In the genomic region with DNA sequence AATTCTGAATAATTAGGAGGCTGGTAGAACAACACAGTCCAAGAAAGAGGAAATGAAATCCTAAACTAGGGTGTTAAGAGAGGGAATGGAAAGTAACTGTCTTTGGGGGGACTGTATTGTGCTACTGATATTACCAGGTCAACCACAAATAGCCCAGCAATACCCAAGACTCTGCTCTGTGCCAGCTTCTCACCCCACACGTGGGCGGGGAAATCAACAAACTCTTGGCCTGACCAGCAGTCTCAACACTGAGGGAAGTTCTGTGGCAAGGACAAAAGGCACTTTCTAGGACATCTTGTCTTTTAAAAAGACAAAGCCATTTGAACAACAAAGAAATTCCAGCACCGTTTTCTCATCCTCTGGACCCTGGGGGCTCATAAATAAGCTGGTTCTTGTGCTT, we compare ENCODE assay signal across 9 cellular contexts.
DNase-seq lines count a peak whose midpoint lies in the region; ATAC-seq and TF ChIP-seq lines count a peak whose summit lies in the region.
"Had no signal": no experiment of that assay in that cellular context is flagged by ENCODE, and none has a peak within 500 bp of the region (broad histone marks: within the 10 kb centered on the region; RNA-seq: fewer than 3 reads in every experiment).

No MANE protein-coding gene starts in this region.

- no peaks in the 10 kb centered on the region for H3K9me3 Mint-ChIP-seq in CD4-positive, alpha-beta T cell
- H3K9me3 Mint-ChIP-seq in HFFc6, result no peaks in the 10 kb centered on the region
- H3K9me3 Mint-ChIP-seq: activated T-cell treated with anti-CD3 and anti-CD28 coated beads, Interleukin-2, amount 50 U/mL, for 24 hours had no signal

- no CpG with 5 or more reads among the region's 3 CpGs for WGBS in neuronal stem cell (ENCODE audit: extremely low coverage in 2 of 2, insufficient read length in 2 of 2, insufficient replicate concordance in 1 of 2), 2 donors

- H2AFZ ChIP-seq in neuronal stem cell (ENCODE audit: low read length), result peak overlapping the region; percentile 58

- H3K9ac ChIP-seq in neuronal stem cell (ENCODE audit: low read depth, low read length, poor library complexity), result no peak overlapping the region

- H3K27me3 Mint-ChIP-seq in CD4-positive, alpha-beta T cell, result peaks cover 17% of the 10 kb centered on the region
- H3K27me3 Mint-ChIP-seq in HFFc6 (ENCODE audit: insufficient read depth), result no peaks in the 10 kb centered on the region
- H3K27me3 Mint-ChIP-seq: activated T-cell treated with anti-CD3 and anti-CD28 coated beads, Interleukin-2, amount 50 U/mL, for 24 hours had no signal

- no peak overlapping the region for H4K8ac ChIP-seq in neuronal stem cell (ENCODE audit: low read depth, low read length)

- H2BK5ac ChIP-seq in neuronal stem cell (ENCODE audit: low read length), result no peak overlapping the region

- H3K27ac ChIP-seq in neuronal stem cell (replicated peaks; ENCODE audit: low read length), result no peak overlapping the region
- H3K27ac ChIP-seq in CD4-positive, alpha-beta T cell (ENCODE audit: low read depth, low read length), result no peak overlapping the region

- H3K23ac ChIP-seq in neuronal stem cell (ENCODE audit: low read depth, low read length, poor library complexity), result no peak overlapping the region

- peak; percentile 69 for ATAC-seq in GM18868 (IDR thresholded peaks at IDR 0.05; ENCODE audit: unreplicated experiment)
- ATAC-seq in HG02610 (IDR thresholded peaks at IDR 0.05; ENCODE audit: unreplicated experiment), result peak; percentile 54
- no peak for ATAC-seq in CD4-positive, alpha-beta T cell (ENCODE audit: poor library complexity)

- no peaks in the 10 kb centered on the region for H3K36me3 ChIP-seq in MG63
- H3K36me3 ChIP-seq in neuronal stem cell (replicated peaks in 1 of 2; ENCODE audit: control insufficient read depth in 2 of 2, insufficient read depth in 2 of 2, low read length in 2 of 2), result no peaks in the 10 kb centered on the region

- H4K91ac ChIP-seq in neuronal stem cell (ENCODE audit: low read depth, low read length, poor library complexity), result no peak overlapping the region

- H3K9me3 ChIP-seq in MG63 (no peaks in the 10 kb centered on the region), neuronal stem cell (replicated peaks in 1 of 2; ENCODE audit: control insufficient read depth in 2 of 2, insufficient read depth in 1 of 2, low read depth in 1 of 2, low read length in 2 of 2) (no peaks in the 10 kb centered on the region)
- H3K9me3 ChIP-seq in CD4-positive, alpha-beta T cell (ENCODE audit: control insufficient read depth, low read length), result no peaks in the 10 kb centered on the region

- no peaks in the 10 kb centered on the region for H3K79me1 ChIP-seq in neuronal stem cell (ENCODE audit: low read depth, low read length)

- H3K18ac ChIP-seq in neuronal stem cell (ENCODE audit: low read length), result no peak overlapping the region

- H2BK15ac ChIP-seq in neuronal stem cell (ENCODE audit: low read length), result no peak overlapping the region

- H3K27me3 ChIP-seq in MG63 (no peaks in the 10 kb centered on the region), neuronal stem cell (ENCODE audit: control insufficient read depth in 3 of 3, insufficient read depth in 3 of 3, low read depth in 1 of 3, low read length in 3 of 3) (no peaks in the 10 kb centered on the region)
- H3K27me3 ChIP-seq in CD4-positive, alpha-beta T cell (ENCODE audit: control insufficient read depth, insufficient read depth, low read length), result peaks cover 12% of the 10 kb centered on the region

- peaks cover 4 to 7% of the 10 kb centered on the region in 2 donors for H3K4me1 ChIP-seq in neuronal stem cell (ENCODE audit: control insufficient read depth in 2 of 2, insufficient read depth in 1 of 2, low read depth in 1 of 2, low read length in 2 of 2)

- POLR2A ChIA-PET in CD4-positive, alpha-beta T cell (lab: Charles Lee), result no interaction called here

- H3K4me1 Mint-ChIP-seq in CD4-positive, alpha-beta T cell (ENCODE audit: low read depth), result no peaks in the 10 kb centered on the region
- peaks cover 22% of the 10 kb centered on the region for H3K4me1 Mint-ChIP-seq in HFFc6 (ENCODE audit: low read depth)

- DNase-seq in MG63, result peak; percentile 61
- DNase-seq in neuronal stem cell (ENCODE audit: low spot score), result no peak
- DNase-seq in stimulated activated naive CD4-positive, alpha-beta T cell treated with Interleukin-2 at 50 U/mL for 16 hours (lab: John Stamatoyannopoulos, UW), result no peak
- no peak for DNase-seq in CD4-positive, alpha-beta T cell
- no peak for DNase-seq in HFFc6
- no peak for DNase-seq in NCI-H524 (lab: John Stamatoyannopoulos, UW)
- DNase-seq: activated T-cell treated with anti-CD3 and anti-CD28 coated beads, Interleukin-2, amount 50 U/mL, for 24 hours had no signal

- H3K14ac ChIP-seq in neuronal stem cell (ENCODE audit: low read length), result no peak overlapping the region

- no peak overlapping the region for H3K4me2 ChIP-seq in neuronal stem cell (ENCODE audit: insufficient read depth, low read length, poor library complexity, severe bottlenecking)

- no peak for TF ChIP-seq CTCF in CD4-positive, alpha-beta T cell (IDR thresholded peaks at IDR 0.05)
- TF ChIP-seq CTCF in HFFc6 (IDR thresholded peaks at IDR 0.05), result no peak

- H3K4ac ChIP-seq in neuronal stem cell (ENCODE audit: low read length), result no peak overlapping the region

- H2AK5ac ChIP-seq in neuronal stem cell (ENCODE audit: low read depth, low read length), result no peak overlapping the region

- intact Hi-C loops in CD4-positive, alpha-beta T cell (cut with DNase I, micrococcal nuclease), result no loop called here

- CTCF ChIA-PET in CD4-positive, alpha-beta T cell (lab: Charles Lee), result no interaction called here

- H2BK120ac ChIP-seq in neuronal stem cell (ENCODE audit: low read depth, low read length), result no peak overlapping the region

- H3K4me3 Mint-ChIP-seq in CD4-positive, alpha-beta T cell, result no peak overlapping the region
- H3K4me3 Mint-ChIP-seq in HFFc6, result no peak overlapping the region
- H3K4me3 Mint-ChIP-seq: activated T-cell treated with anti-CD3 and anti-CD28 coated beads, Interleukin-2, amount 50 U/mL, for 24 hours had no signal

- H3K4me3 ChIP-seq in MG63 (no peak overlapping the region), neuronal stem cell (ENCODE audit: low read length in 2 of 2) (no peak overlapping the region)

- no peak overlapping the region for H3K27ac Mint-ChIP-seq in CD4-positive, alpha-beta T cell
- no peak overlapping the region for H3K27ac Mint-ChIP-seq in HFFc6
- H3K27ac Mint-ChIP-seq: activated T-cell treated with anti-CD3 and anti-CD28 coated beads, Interleukin-2, amount 50 U/mL, for 24 hours had no signal

- no peak overlapping the region for H2BK12ac ChIP-seq in neuronal stem cell (ENCODE audit: low read length)

- no peaks in the 10 kb centered on the region for H3K36me3 Mint-ChIP-seq in CD4-positive, alpha-beta T cell (ENCODE audit: low read depth)
- H3K36me3 Mint-ChIP-seq in HFFc6 (ENCODE audit: low read depth), result no peaks in the 10 kb centered on the region
